In the genomic region with DNA sequence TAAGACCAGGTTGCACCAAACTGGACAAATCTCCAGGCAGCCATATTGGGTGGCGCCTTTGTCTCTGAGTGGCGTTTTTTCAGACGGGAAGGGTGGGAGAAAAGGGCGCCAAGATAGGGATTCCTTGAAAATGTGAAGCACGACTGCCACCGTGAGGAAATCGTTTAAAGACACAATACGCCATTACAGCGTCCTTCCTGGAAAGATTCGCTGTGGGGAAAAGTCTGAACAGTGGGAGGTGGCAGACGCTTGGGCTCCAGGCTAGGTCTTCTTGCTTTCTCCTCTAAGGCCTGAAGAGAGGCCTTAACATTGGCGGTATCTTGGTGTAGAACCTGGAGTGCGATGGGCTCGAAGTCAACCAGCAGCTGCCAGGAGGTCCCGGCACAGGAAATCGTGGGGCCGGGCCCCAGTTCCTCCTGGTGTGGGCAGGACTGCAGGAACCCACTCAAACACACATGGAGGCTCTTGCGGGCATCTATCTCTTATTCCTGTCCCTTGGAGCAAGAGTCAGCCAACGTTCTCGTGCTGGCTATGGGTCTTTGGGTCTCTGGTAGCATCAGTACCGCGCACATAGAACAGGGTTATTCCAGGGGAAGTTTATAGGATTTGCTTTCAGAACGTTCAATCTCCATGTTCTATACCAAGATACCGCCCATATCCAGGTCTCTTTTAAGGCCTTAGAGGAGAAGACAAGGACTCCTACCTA, we compare ENCODE assay signal across 1 cellular context.
TF ChIP-seq lines count a peak whose summit lies in the region.

No MANE protein-coding gene starts in this region.

TF ChIP-seq in SK-N-SH, 30 proteins besides CTCF, POLR2A, EP300 and RAD21 (continued from another document):
- peak; percentile 27; the same call in 1 of the 2 replicates for TF ChIP-seq ZBTB33 (IDR thresholded peaks at IDR 0.05; ENCODE audit: borderline replicate concordance, low read depth)
- no peak for TF ChIP-seq JUND (IDR thresholded peaks at IDR 0.05)
- no peak; the same call in 1 of the 2 replicates for TF ChIP-seq ELF1 (IDR thresholded peaks at IDR 0.05)
- no peak for TF ChIP-seq POLR2AphosphoS5 (IDR thresholded peaks at IDR 0.05; ENCODE audit: low read depth, low read length)
- no peak for TF ChIP-seq FOSL2 (IDR thresholded peaks at IDR 0.05; ENCODE audit: borderline replicate concordance, low read depth)
- no peak for TF ChIP-seq MEF2A (IDR thresholded peaks at IDR 0.05; ENCODE audit: borderline replicate concordance, low read depth)
- TF ChIP-seq FOXM1 (IDR thresholded peaks at IDR 0.05; ENCODE audit: low read depth), result no peak
- TF ChIP-seq USF1 (IDR thresholded peaks at IDR 0.05; ENCODE audit: borderline replicate concordance, low read depth), result no peak
- TF ChIP-seq MXI1 (IDR thresholded peaks at IDR 0.05; ENCODE audit: low read depth, low read length), result 0 out of 2 replicates have a peak, but pooled peaks have one; percentile 18
- peak; percentile 85 for TF ChIP-seq YY1 (IDR thresholded peaks at IDR 0.05; ENCODE audit: low read depth)
- TF ChIP-seq TCF12 (IDR thresholded peaks at IDR 0.05), result no peak
- no peak for TF ChIP-seq TEAD4 (IDR thresholded peaks at IDR 0.05; ENCODE audit: borderline replicate concordance, insufficient read depth)
- no peak for TF ChIP-seq FOXJ3 (CRISPR knock-in tag; IDR thresholded peaks at IDR 0.05)
- no peak for TF ChIP-seq RCOR1 (IDR thresholded peaks at IDR 0.05; ENCODE audit: low read length)
- no peak for TF ChIP-seq EZH2phosphoT487 (IDR thresholded peaks at IDR 0.05; ENCODE audit: borderline replicate concordance, low read depth)
